ENCODE assay signal across 24 cellular contexts in genomic region chr7:41674505-41675023, GRCh38. TPM values are rescaled to one million over a fixed set of nuclear protein-coding genes. Genes with fewer than 3 reads are reported as not detected.
"Had no signal": no experiment of that assay in that cellular context is flagged by ENCODE, and none has a peak within 500 bp of the region (broad histone marks: within the 10 kb centered on the region; RNA-seq: fewer than 3 reads in every experiment).

No MANE protein-coding gene starts in this region.

- DNase-seq: hypothalamus; islet precursor cell; left ventricle myocardium inferior; midbrain; mucosa of descending colon; naive thymus-derived CD4-positive, alpha-beta T cell; ovary; right lobe of liver; stimulated activated CD4-positive, alpha-beta T cell treated with anti-CD3 and anti-CD28 coated beads, Interleukin-1b, Interleukin-23, amount 100 ng/mL, for 48 hours; stimulated activated CD4-positive, alpha-beta T cell treated with anti-CD3 and anti-CD28 coated beads, Interleukin-2, amount 100 ng/mL, for 48 hours; stimulated activated CD4-positive, alpha-beta T cell treated with anti-CD3 and anti-CD28 coated beads, Interleukin-4, amount 100 ng/mL, for 4 hours; stimulated activated CD8-positive, alpha-beta memory T cell treated with anti-CD3 and anti-CD28 coated beads, Interleukin-4, amount 100 ng/mL, for 48 hours; stimulated activated naive CD4-positive, alpha-beta T cell treated with Interleukin-2 at 50 U/mL for 16 hours; stimulated activated naive CD8-positive, alpha-beta T cell treated with anti-CD3 and anti-CD28 coated beads, Interleukin-15, amount 100 ng/mL, for 72 hours; substantia nigra; uterus had no signal

- ATAC-seq: mucosa of descending colon; naive thymus-derived CD4-positive, alpha-beta T cell; natural killer cell treated with Interleukin-12 subunit alpha and Interleukin-12 subunit beta and Interleukin-15 and Interleukin-18, amount 100 ng/mL, for 72 hours; right lobe of liver; stimulated activated memory B cell treated with anti-CD40 and anti-IgM and Interleukin-4, amounts not matched to agents 10 μg/mL and 1 μg/mL and 100 μg/mL, for 72 hours; stimulated activated naive CD8-positive, alpha-beta T cell treated with anti-CD3 and anti-CD28 coated beads, Interleukin-15, amount 100 ng/mL, for 72 hours had no signal

- H3K4me1 ChIP-seq: left ventricle myocardium inferior, right atrium auricular region, right lobe of liver, tibial nerve, uterus had no signal

- H3K36me3 Mint-ChIP-seq: naive thymus-derived CD4-positive, alpha-beta T cell; stimulated activated memory B cell treated with anti-CD40 and anti-IgM and Interleukin-4, amounts not matched to agents 10 μg/mL and 1 μg/mL and 100 μg/mL, for 72 hours; type B pancreatic cell had no signal

- H3K4me1 Mint-ChIP-seq: naive thymus-derived CD4-positive, alpha-beta T cell; stimulated activated memory B cell treated with anti-CD40 and anti-IgM and Interleukin-4, amounts not matched to agents 10 μg/mL and 1 μg/mL and 100 μg/mL, for 72 hours; stimulated activated naive CD8-positive, alpha-beta T cell treated with anti-CD3 and anti-CD28 coated beads, Interleukin-15, amount 100 ng/mL, for 72 hours had no signal

- H3K36me3 ChIP-seq: left ventricle myocardium inferior, ovary, right atrium auricular region, right lobe of liver, tibial nerve, uterus had no signal

- H3K27me3 Mint-ChIP-seq: naive thymus-derived CD4-positive, alpha-beta T cell; progenitor cell of endocrine pancreas; stimulated activated naive CD8-positive, alpha-beta T cell treated with anti-CD3 and anti-CD28 coated beads, Interleukin-15, amount 100 ng/mL, for 72 hours; type B pancreatic cell had no signal

- H3K4me3 ChIP-seq: left ventricle myocardium inferior, lung, mucosa of descending colon, ovary, right atrium auricular region, right lobe of liver, smooth muscle cell, tibial nerve, uterus had no signal

- H3K27ac Mint-ChIP-seq: naive thymus-derived CD4-positive, alpha-beta T cell; natural killer cell treated with Interleukin-12 subunit alpha and Interleukin-12 subunit beta and Interleukin-15 and Interleukin-18, amount 100 ng/mL, for 72 hours; progenitor cell of endocrine pancreas; stimulated activated memory B cell treated with anti-CD40 and anti-IgM and Interleukin-4, amounts not matched to agents 10 μg/mL and 1 μg/mL and 100 μg/mL, for 72 hours; stimulated activated naive CD8-positive, alpha-beta T cell treated with anti-CD3 and anti-CD28 coated beads, Interleukin-15, amount 100 ng/mL, for 72 hours had no signal

- H3K4me2 ChIP-seq: smooth muscle cell had no signal

- H3K9me3 ChIP-seq: left ventricle myocardium inferior, mucosa of descending colon, ovary, right atrium auricular region, right lobe of liver, tibial nerve, uterus had no signal

- H3K9me3 Mint-ChIP-seq: stimulated activated memory B cell treated with anti-CD40 and anti-IgM and Interleukin-4, amounts not matched to agents 10 μg/mL and 1 μg/mL and 100 μg/mL, for 72 hours; stimulated activated naive CD8-positive, alpha-beta T cell treated with anti-CD3 and anti-CD28 coated beads, Interleukin-15, amount 100 ng/mL, for 72 hours had no signal

- H3K27ac ChIP-seq: left ventricle myocardium inferior, ovary, right atrium auricular region, right lobe of liver, tibial nerve, uterus had no signal

- H3K4me3 Mint-ChIP-seq: naive thymus-derived CD4-positive, alpha-beta T cell; natural killer cell treated with Interleukin-12 subunit alpha and Interleukin-12 subunit beta and Interleukin-15 and Interleukin-18, amount 100 ng/mL, for 72 hours; stimulated activated memory B cell treated with anti-CD40 and anti-IgM and Interleukin-4, amounts not matched to agents 10 μg/mL and 1 μg/mL and 100 μg/mL, for 72 hours; stimulated activated naive CD8-positive, alpha-beta T cell treated with anti-CD3 and anti-CD28 coated beads, Interleukin-15, amount 100 ng/mL, for 72 hours had no signal

- H3K27me3 ChIP-seq: ovary, right atrium auricular region, right lobe of liver, tibial nerve, uterus had no signal

RNA-seq across cellular contexts. Expression of gene INHBA, which starts 28.3 kb away (rescaled TPM):
- polyA plus RNA-seq: naive thymus-derived CD4-positive, alpha-beta T cell had no signal
